17 cellular contexts compared by ENCODE assay signal in genomic region chr5:67731886-67732285, GRCh38.
"Had no signal": no experiment of that assay in that cellular context is flagged by ENCODE, and none has a peak within 500 bp of the region (broad histone marks: within the 10 kb centered on the region; RNA-seq: fewer than 3 reads in every experiment).

No MANE protein-coding gene starts in this region.

- H3K36me3 ChIP-seq: adrenal gland, esophagus squamous epithelium, sigmoid colon, tibial artery had no signal

- H3K36me3 Mint-ChIP-seq: activated naive CD4-positive, alpha-beta T cell treated with anti-CD3 and anti-CD28 coated beads, Interleukin-2, amount 50 U/mL, for 72 hours; mesothelial cell of epicardium; stimulated activated naive B cell treated with anti-CD40 and anti-IgM and Interleukin-4, amounts not matched to agents 10 μg/mL and 1 μg/mL and 100 μg/mL, for 72 hours; T-cell had no signal

- H3K4me1 ChIP-seq: adrenal gland, esophagus squamous epithelium had no signal

- H3K4me3 ChIP-seq: adrenal gland, esophagus squamous epithelium, lung, sigmoid colon, tibial artery had no signal

- H3K9me3 ChIP-seq: esophagus squamous epithelium, sigmoid colon, tibial artery had no signal

- H3K27ac Mint-ChIP-seq: activated CD4-positive, alpha-beta T cell treated with anti-CD3 and anti-CD28 coated beads for 36 hours; activated naive CD4-positive, alpha-beta T cell treated with anti-CD3 and anti-CD28 coated beads, Interleukin-2, amount 50 U/mL, for 72 hours; activated T-helper 1 cell treated with anti-CD3 and anti-CD28 coated beads, Interleukin-12 subunit alpha, Interleukin-12 subunit beta, Interleukin-2, Interleukin-4 antibody, amounts not matched to agents 30 ng/mL and 10 ng/mL and 1 ng/mL, durations not matched to agents 14 hours and 24 hours and 36 hours; effector memory CD8-positive, alpha-beta T cell; stimulated activated naive B cell treated with anti-CD40 and anti-IgM and Interleukin-4, amounts not matched to agents 10 μg/mL and 1 μg/mL and 100 μg/mL, for 72 hours; T-cell had no signal

- H3K4me1 Mint-ChIP-seq: stimulated activated naive B cell treated with anti-CD40 and anti-IgM and Interleukin-4, amounts not matched to agents 10 μg/mL and 1 μg/mL and 100 μg/mL, for 72 hours had no signal

- H3K4me3 Mint-ChIP-seq: activated CD4-positive, alpha-beta T cell treated with anti-CD3 and anti-CD28 coated beads for 36 hours; activated T-helper 1 cell treated with anti-CD3 and anti-CD28 coated beads, Interleukin-12 subunit alpha, Interleukin-12 subunit beta, Interleukin-2, Interleukin-4 antibody, amounts not matched to agents 30 ng/mL and 10 ng/mL and 1 ng/mL, durations not matched to agents 14 hours and 24 hours and 36 hours; effector memory CD8-positive, alpha-beta T cell; mesothelial cell of epicardium; neural crest cell; stimulated activated naive B cell treated with anti-CD40 and anti-IgM and Interleukin-4, amounts not matched to agents 10 μg/mL and 1 μg/mL and 100 μg/mL, for 72 hours; T-cell; WTC11 had no signal

- DNase-seq: activated CD4-positive, alpha-beta T cell treated with anti-CD3 and anti-CD28 coated beads for 36 hours; activated CD4-positive, alpha-beta T cell treated with anti-CD3 and anti-CD28 coated beads, Interleukin-2, amount 50 U/mL, for 48 hours; activated gamma-delta T cell treated with Interleukin-2 at 50 U/mL for 16 hours; adrenal gland; dermis blood vessel endothelial cell; effector memory CD8-positive, alpha-beta T cell; esophagus squamous epithelium; sigmoid colon; stimulated activated naive B cell treated with anti-CD40 and anti-IgM and Interleukin-4, amounts not matched to agents 10 μg/mL and 1 μg/mL and 100 μg/mL, for 72 hours; T-cell; tibial artery had no signal

- H3K27ac ChIP-seq: adrenal gland, esophagus squamous epithelium, sigmoid colon, tibial artery had no signal

- H3K9me3 Mint-ChIP-seq: activated naive CD4-positive, alpha-beta T cell treated with anti-CD3 and anti-CD28 coated beads, Interleukin-2, amount 50 U/mL, for 72 hours; activated T-helper 1 cell treated with anti-CD3 and anti-CD28 coated beads, Interleukin-12 subunit alpha, Interleukin-12 subunit beta, Interleukin-2, Interleukin-4 antibody, amounts not matched to agents 30 ng/mL and 10 ng/mL and 1 ng/mL, durations not matched to agents 14 hours and 24 hours and 36 hours; effector memory CD8-positive, alpha-beta T cell had no signal

- H3K27me3 ChIP-seq: adrenal gland, esophagus squamous epithelium, sigmoid colon, tibial artery had no signal
